ENCODE assay signal across 8 cellular contexts in the genomic region with DNA sequence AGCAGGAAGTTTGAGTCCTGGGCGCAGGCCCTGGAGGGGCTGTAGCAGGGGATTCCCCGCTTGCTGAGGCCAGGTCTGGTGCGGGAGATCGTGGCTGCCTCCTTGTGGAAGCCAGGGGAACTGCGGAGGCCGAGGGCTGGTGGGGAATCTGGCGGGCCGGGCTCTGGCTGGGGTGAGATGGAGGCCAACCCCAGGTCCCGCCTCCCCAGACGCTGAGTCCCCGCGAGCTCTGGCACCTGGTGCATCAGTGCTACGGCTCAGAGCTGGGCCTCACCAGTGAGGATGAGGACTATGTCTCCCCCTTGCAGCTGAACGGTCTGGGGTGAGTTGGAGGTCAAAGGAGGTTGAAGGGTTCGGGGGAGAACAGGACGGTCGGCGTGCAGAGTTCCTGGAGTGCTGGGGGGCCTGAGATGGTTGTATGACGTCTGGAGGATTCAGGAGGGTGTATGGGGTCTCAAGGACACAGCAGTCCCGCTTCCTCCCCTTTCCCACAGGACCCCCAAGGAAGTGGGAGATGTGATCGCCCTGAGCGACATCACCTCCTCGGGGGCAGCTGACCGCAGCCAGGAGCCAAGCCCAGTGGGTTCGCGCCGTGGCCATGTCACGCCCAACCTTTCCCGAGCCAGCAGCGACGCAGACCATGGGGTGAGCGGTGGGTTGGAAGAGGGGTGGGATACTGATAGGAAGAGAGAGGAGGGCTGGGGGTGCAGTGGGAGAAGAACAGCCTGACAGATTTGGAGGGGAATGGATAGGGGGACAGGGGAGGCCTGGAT. TPM values are rescaled to one million over a fixed set of nuclear protein-coding genes. Genes with fewer than 3 reads are reported as not detected.
A peak's percentile ranks its signal among the peaks of the same experiment; 100 is the strongest.
DNase-seq lines count a peak whose midpoint lies in the region; ATAC-seq and TF ChIP-seq lines count a peak whose summit lies in the region.

No MANE protein-coding gene starts in this region.

- ATAC-seq in activated B cell treated with CpG ODN at 0.5 μM for 24 hours (ENCODE audit: low read depth) (peak; percentile 96), GM18909 (IDR thresholded peaks at IDR 0.05; ENCODE audit: poor library complexity, unreplicated experiment) (no peak), GM18505 (IDR thresholded peaks at IDR 0.05; ENCODE audit: unreplicated experiment) (no peak)

- H3F3A ChIP-seq in DOHH2 (ENCODE audit: control insufficient read depth, insufficient read depth): no peaks in the 10 kb centered on the region

- H4K20me1 ChIP-seq in DOHH2 (ENCODE audit: control insufficient read depth, insufficient read depth, low read depth, low read length): no peaks in the 10 kb centered on the region
- H4K20me1 ChIP-seq in KMS-11 (ENCODE audit: insufficient read depth): no peaks in the 10 kb centered on the region

- no peak overlapping the region for H3K9ac ChIP-seq in KMS-11

- no peaks in the 10 kb centered on the region for H3K9me2 ChIP-seq in DOHH2 (replicated peaks; ENCODE audit: control insufficient read depth, low read length)

- H3K27ac Mint-ChIP-seq in activated B cell treated with CpG ODN at 0.5 μM for 24 hours: no peak overlapping the region

- H3K9me3 Mint-ChIP-seq in activated B cell treated with CpG ODN at 0.5 μM for 24 hours: no peaks in the 10 kb centered on the region

- intact Hi-C loops in activated B cell treated with CpG ODN at 0.5 μM for 24 hours (cut with micrococcal nuclease): loop anchor here (1.0 kb wide), 1 partner anchor 40 kb away; no protein-coding TSS in a partner anchor

- no peaks in the 10 kb centered on the region; the same call in 1 of the 2 replicates for H3K79me2 ChIP-seq in DOHH2 (ENCODE audit: control insufficient read depth, low read length)
- no peaks in the 10 kb centered on the region for H3K79me2 ChIP-seq in KMS-11 (ENCODE audit: insufficient read depth, low read depth)

- H3K4me2 ChIP-seq in DOHH2 (ENCODE audit: low read length): no peak overlapping the region
- no peak overlapping the region for H3K4me2 ChIP-seq in KMS-11

- H3K27me3 ChIP-seq in DOHH2 (ENCODE audit: control insufficient read depth, low read length) (no peaks in the 10 kb centered on the region), KMS-11 (ENCODE audit: insufficient read depth, low read depth) (no peaks in the 10 kb centered on the region), brain microvascular endothelial cell (replicated peaks) (no peaks in the 10 kb centered on the region)

- no peak overlapping the region for H3K4me3 Mint-ChIP-seq in activated B cell treated with CpG ODN at 0.5 μM for 24 hours

- H3K4me1 ChIP-seq in DOHH2 (ENCODE audit: control insufficient read depth, low read length) (peaks cover 10% of the 10 kb centered on the region; the same call in 1 of the 2 replicates), KMS-11 (ENCODE audit: low read depth, poor library complexity, severe bottlenecking) (no peaks in the 10 kb centered on the region)

- H3K36me3 ChIP-seq in DOHH2 (ENCODE audit: control insufficient read depth, low read length) (peaks cover 84% of the 10 kb centered on the region), KMS-11 (ENCODE audit: insufficient read depth) (no peaks in the 10 kb centered on the region), brain microvascular endothelial cell (replicated peaks) (peaks cover 51% of the 10 kb centered on the region)

- POLR2A ChIA-PET in activated B cell treated with CpG ODN at 0.5 μM for 24 hours (lab: Charles Lee): interaction anchor here (1.2 to 2.8 kb wide), 2 partner anchors 13 to 1102 kb away, joined by 3 to 12 read pairs; partner anchors contain the start of genes GRAMD1A and POLR2I

- in situ Hi-C loops in brain microvascular endothelial cell (cut with HindIII; ENCODE audit: low pct_ligation_motif_present, low sequenced_read_pairs): no loop called here

- H3K27me3 Mint-ChIP-seq in activated B cell treated with CpG ODN at 0.5 μM for 24 hours: no peaks in the 10 kb centered on the region

- peaks cover 31% of the 10 kb centered on the region for H3K4me1 Mint-ChIP-seq in activated B cell treated with CpG ODN at 0.5 μM for 24 hours

- no peak overlapping the region for H3K4me3 ChIP-seq in DOHH2 (ENCODE audit: low read length)
- no peak overlapping the region for H3K4me3 ChIP-seq in KMS-11 (IDR thresholded peaks at IDR 0.05; ENCODE audit: insufficient read depth, low read depth, low read length)
- no peak overlapping the region for H3K4me3 ChIP-seq in brain microvascular endothelial cell (ENCODE audit: low read depth, low read length)

- TF ChIP-seq POLR2A in GM18505 (IDR thresholded peaks at IDR 0.05; ENCODE audit: borderline replicate concordance, extremely low read depth, insufficient read depth, insufficient read length): no peak

- DNase-seq in activated B cell treated with CpG ODN at 0.5 μM for 24 hours: peak; percentile 74
- DNase-seq in brain microvascular endothelial cell: peak; percentile 40
- peak; percentile 58 for DNase-seq in kidney tubule cell (ENCODE audit: low spot score)
- DNase-seq in stimulated activated CD4-positive, alpha-beta T cell treated with anti-CD3 and anti-CD28 coated beads, Interleukin-4, amount 100 ng/mL, for 48 hours (ENCODE audit: low read depth in 2 of 2): peak; percentile 69 to 82

- no peaks in the 10 kb centered on the region for H3K9me3 ChIP-seq in DOHH2 (ENCODE audit: control insufficient read depth, insufficient read depth, low read length)

- peak; percentile 91 for TF ChIP-seq CTCF in DOHH2 (IDR thresholded peaks at IDR 0.05; ENCODE audit: low read depth, low read length, poor library complexity, severe bottlenecking)
- peak; percentile 67 for TF ChIP-seq CTCF in KMS-11 (conservative IDR thresholded peaks at IDR 0.05; ENCODE audit: low read depth, low read length)
- peak; percentile 61 for TF ChIP-seq CTCF in activated B cell treated with CpG ODN at 0.5 μM for 24 hours (IDR thresholded peaks at IDR 0.05)
- TF ChIP-seq CTCF in brain microvascular endothelial cell (IDR thresholded peaks at IDR 0.05; ENCODE audit: low read depth, low read length, missing control alignments): peak; percentile 98

- CTCF ChIA-PET in activated B cell treated with CpG ODN at 0.5 μM for 24 hours (lab: Charles Lee): interaction anchor here (0.9 to 5.5 kb wide), 4 partner anchors 12 to 50 kb away, joined by 4 to 48 read pairs (median 6); no protein-coding TSS in a partner anchor

- H3K36me3 Mint-ChIP-seq in activated B cell treated with CpG ODN at 0.5 μM for 24 hours (ENCODE audit: low read depth): peaks cover 68% of the 10 kb centered on the region

- H3K27ac ChIP-seq in DOHH2 (ENCODE audit: low read depth, low read length): no peak overlapping the region
- no peak overlapping the region for H3K27ac ChIP-seq in KMS-11
- H3K27ac ChIP-seq in brain microvascular endothelial cell: no peak overlapping the region

- H2AFZ ChIP-seq in KMS-11 (ENCODE audit: low read depth): no peak overlapping the region

RNA-seq across cellular contexts. Expression of gene GRAMD1A, which starts 13.1 kb away (rescaled TPM):
- total RNA-seq in activated B cell treated with CpG ODN at 0.5 μM for 24 hours: 52.9 and 54.4 TPM in 2 replicates

RNA-seq across cellular contexts. Expression of gene SCN1B, which starts 17.0 kb away (rescaled TPM):
- 0.34 and 0.47 TPM in 2 replicates for total RNA-seq in activated B cell treated with CpG ODN at 0.5 μM for 24 hours

RNA-seq across cellular contexts. Expression of gene HPN, which starts 28.3 kb away (rescaled TPM):
- total RNA-seq in activated B cell treated with CpG ODN at 0.5 μM for 24 hours: not detected in 2 replicates

RNA-seq across cellular contexts. Expression of gene ZNF792, which starts 49.2 kb away (rescaled TPM):
- 4.8 and 4.9 TPM in 2 replicates for total RNA-seq in activated B cell treated with CpG ODN at 0.5 μM for 24 hours
